Comparison of ENCODE assay signal across 1 cellular context in the genomic region with DNA sequence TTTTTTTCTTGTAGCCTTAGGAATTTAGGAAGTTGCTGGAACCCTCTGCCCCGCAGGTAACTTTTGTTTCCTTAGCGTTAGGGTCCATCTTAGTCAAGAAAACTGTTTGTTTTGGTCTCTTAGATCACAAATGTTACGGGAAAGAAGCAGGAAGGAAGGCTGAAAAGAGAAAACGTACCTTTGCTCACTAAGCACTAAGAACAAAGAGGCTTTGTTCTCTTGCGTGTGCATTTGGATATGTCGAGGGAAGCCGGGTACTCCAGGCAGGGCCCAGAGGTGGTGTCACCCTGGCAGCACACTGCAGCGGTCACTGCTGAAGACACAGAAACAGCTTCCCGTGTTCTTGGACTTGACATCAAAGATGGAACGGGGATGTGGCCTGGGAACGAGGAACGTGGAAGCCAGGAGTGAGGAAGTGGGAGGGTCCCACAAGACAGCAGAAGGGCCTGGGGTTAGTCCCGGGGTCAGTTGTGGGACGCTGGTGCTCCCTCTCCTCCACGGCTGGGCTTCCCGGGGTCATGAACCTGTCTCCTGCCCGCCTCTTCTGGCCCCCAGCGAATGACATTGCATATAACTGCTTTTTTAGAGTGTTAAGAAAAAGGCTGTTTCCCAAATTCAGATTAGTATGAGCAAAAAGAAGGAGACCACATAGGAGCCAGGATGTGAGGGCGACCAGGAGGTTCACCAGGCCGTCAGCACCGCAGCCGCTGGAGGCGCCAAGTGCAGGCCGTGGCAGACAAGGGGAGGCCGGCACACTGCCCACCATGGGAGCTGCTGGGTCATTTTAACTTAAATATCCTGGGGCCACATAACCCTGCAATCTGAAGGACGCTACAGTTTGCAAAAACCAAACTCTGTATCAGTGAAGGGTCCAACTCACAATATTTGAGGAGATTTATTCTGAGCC.
TF ChIP-seq lines count a peak whose summit lies in the region.

No MANE protein-coding gene starts in this region.

TF ChIP-seq in HepG2, 621 proteins besides CTCF, POLR2A, EP300 and RAD21 (continued from another document and continues in another):
- TF ChIP-seq, protein P1, sequence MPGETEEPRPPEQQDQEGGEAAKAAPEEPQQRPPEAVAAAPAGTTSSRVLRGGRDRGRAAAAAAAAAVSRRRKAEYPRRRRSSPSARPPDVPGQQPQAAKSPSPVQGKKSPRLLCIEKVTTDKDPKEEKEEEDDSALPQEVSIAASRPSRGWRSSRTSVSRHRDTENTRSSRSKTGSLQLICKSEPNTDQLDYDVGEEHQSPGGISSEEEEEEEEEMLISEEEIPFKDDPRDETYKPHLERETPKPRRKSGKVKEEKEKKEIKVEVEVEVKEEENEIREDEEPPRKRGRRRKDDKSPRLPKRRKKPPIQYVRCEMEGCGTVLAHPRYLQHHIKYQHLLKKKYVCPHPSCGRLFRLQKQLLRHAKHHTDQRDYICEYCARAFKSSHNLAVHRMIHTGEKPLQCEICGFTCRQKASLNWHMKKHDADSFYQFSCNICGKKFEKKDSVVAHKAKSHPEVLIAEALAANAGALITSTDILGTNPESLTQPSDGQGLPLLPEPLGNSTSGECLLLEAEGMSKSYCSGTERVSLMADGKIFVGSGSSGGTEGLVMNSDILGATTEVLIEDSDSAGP (CRISPR knock-in tag; IDR thresholded peaks at IDR 0.05; ENCODE audit: borderline replicate concordance), result no peak
- TF ChIP-seq, protein P2, sequence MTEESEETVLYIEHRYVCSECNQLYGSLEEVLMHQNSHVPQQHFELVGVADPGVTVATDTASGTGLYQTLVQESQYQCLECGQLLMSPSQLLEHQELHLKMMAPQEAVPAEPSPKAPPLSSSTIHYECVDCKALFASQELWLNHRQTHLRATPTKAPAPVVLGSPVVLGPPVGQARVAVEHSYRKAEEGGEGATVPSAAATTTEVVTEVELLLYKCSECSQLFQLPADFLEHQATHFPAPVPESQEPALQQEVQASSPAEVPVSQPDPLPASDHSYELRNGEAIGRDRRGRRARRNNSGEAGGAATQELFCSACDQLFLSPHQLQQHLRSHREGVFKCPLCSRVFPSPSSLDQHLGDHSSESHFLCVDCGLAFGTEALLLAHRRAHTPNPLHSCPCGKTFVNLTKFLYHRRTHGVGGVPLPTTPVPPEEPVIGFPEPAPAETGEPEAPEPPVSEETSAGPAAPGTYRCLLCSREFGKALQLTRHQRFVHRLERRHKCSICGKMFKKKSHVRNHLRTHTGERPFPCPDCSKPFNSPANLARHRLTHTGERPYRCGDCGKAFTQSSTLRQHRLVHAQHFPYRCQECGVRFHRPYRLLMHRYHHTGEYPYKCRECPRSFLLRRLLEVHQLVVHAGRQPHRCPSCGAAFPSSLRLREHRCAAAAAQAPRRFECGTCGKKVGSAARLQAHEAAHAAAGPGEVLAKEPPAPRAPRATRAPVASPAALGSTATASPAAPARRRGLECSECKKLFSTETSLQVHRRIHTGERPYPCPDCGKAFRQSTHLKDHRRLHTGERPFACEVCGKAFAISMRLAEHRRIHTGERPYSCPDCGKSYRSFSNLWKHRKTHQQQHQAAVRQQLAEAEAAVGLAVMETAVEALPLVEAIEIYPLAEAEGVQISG (CRISPR knock-in tag; IDR thresholded peaks at IDR 0.05), result peak; percentile 42
- TF ChIP-seq XRCC5 (optimal IDR thresholded peaks at IDR 0.05; ENCODE audit: low read length) (no peak), ZFP62 (CRISPR knock-in tag; IDR thresholded peaks at IDR 0.05) (no peak), KAT2B (IDR thresholded peaks at IDR 0.05; ENCODE audit: borderline replicate concordance, low read depth, low read length) (no peak), PCBP1 (IDR thresholded peaks at IDR 0.05; ENCODE audit: borderline replicate concordance, low read depth, low read length) (no peak), JDP2 (CRISPR knock-in tag; IDR thresholded peaks at IDR 0.05; ENCODE audit: borderline replicate concordance) (no peak), ZNF329 (CRISPR knock-in tag; IDR thresholded peaks at IDR 0.05; ENCODE audit: low read depth) (no peak), MBD4 (IDR thresholded peaks at IDR 0.05; ENCODE audit: borderline replicate concordance, low read length) (no peak), ZNF282 (IDR thresholded peaks at IDR 0.05; ENCODE audit: partially characterized antibody) (no peak), SP1 (IDR thresholded peaks at IDR 0.05) (no peak), SP1 (CRISPR knock-in tag; IDR thresholded peaks at IDR 0.05) (no peak), HOXD1 (CRISPR knock-in tag; IDR thresholded peaks at IDR 0.05) (no peak), ZNF33A (CRISPR knock-in tag; IDR thresholded peaks at IDR 0.05; ENCODE audit: borderline replicate concordance) (no peak), SUZ12 (IDR thresholded peaks at IDR 0.05; ENCODE audit: low read depth, low read length) (no peak), ZNF550 (CRISPR knock-in tag; IDR thresholded peaks at IDR 0.05; ENCODE audit: borderline replicate concordance) (no peak), HDAC6 (IDR thresholded peaks at IDR 0.05; ENCODE audit: low read depth, low read length) (no peak), ZNF598 (CRISPR knock-in tag; IDR thresholded peaks at IDR 0.05; ENCODE audit: borderline replicate concordance) (0 out of 2 replicates have a peak, but pooled peaks have one; percentile 39), ARNT2 (CRISPR knock-in tag; IDR thresholded peaks at IDR 0.05; ENCODE audit: low read depth) (no peak), HOXA3 (CRISPR knock-in tag; IDR thresholded peaks at IDR 0.05) (no peak), GFI1 (CRISPR knock-in tag; IDR thresholded peaks at IDR 0.05; ENCODE audit: borderline replicate concordance) (no peak), ZSCAN20 (CRISPR knock-in tag; IDR thresholded peaks at IDR 0.05; ENCODE audit: borderline replicate concordance) (0 out of 2 replicates have a peak, but pooled peaks have one; percentile 45), HES4 (CRISPR knock-in tag; IDR thresholded peaks at IDR 0.05; ENCODE audit: borderline replicate concordance) (no peak), ZNF34 (CRISPR knock-in tag; IDR thresholded peaks at IDR 0.05; ENCODE audit: borderline replicate concordance) (no peak)
- TF ChIP-seq, protein P3, sequence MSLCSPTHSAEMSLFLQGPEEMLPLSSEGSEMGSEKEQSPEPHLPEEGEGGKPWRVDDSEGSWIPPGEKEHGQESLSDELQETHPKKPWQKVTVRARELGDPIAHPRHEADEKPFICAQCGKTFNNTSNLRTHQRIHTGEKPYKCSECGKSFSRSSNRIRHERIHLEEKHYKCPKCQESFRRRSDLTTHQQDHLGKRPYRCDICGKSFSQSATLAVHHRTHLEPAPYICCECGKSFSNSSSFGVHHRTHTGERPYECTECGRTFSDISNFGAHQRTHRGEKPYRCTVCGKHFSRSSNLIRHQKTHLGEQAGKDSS (CRISPR knock-in tag; IDR thresholded peaks at IDR 0.05; ENCODE audit: borderline replicate concordance, low read depth), result no peak
- TF ChIP-seq, protein P4, sequence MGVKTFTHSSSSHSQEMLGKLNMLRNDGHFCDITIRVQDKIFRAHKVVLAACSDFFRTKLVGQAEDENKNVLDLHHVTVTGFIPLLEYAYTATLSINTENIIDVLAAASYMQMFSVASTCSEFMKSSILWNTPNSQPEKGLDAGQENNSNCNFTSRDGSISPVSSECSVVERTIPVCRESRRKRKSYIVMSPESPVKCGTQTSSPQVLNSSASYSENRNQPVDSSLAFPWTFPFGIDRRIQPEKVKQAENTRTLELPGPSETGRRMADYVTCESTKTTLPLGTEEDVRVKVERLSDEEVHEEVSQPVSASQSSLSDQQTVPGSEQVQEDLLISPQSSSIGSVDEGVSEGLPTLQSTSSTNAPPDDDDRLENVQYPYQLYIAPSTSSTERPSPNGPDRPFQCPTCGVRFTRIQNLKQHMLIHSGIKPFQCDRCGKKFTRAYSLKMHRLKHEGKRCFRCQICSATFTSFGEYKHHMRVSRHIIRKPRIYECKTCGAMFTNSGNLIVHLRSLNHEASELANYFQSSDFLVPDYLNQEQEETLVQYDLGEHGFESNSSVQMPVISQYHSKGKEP (CRISPR knock-in tag; IDR thresholded peaks at IDR 0.05), result no peak
- TF ChIP-seq, protein P5, sequence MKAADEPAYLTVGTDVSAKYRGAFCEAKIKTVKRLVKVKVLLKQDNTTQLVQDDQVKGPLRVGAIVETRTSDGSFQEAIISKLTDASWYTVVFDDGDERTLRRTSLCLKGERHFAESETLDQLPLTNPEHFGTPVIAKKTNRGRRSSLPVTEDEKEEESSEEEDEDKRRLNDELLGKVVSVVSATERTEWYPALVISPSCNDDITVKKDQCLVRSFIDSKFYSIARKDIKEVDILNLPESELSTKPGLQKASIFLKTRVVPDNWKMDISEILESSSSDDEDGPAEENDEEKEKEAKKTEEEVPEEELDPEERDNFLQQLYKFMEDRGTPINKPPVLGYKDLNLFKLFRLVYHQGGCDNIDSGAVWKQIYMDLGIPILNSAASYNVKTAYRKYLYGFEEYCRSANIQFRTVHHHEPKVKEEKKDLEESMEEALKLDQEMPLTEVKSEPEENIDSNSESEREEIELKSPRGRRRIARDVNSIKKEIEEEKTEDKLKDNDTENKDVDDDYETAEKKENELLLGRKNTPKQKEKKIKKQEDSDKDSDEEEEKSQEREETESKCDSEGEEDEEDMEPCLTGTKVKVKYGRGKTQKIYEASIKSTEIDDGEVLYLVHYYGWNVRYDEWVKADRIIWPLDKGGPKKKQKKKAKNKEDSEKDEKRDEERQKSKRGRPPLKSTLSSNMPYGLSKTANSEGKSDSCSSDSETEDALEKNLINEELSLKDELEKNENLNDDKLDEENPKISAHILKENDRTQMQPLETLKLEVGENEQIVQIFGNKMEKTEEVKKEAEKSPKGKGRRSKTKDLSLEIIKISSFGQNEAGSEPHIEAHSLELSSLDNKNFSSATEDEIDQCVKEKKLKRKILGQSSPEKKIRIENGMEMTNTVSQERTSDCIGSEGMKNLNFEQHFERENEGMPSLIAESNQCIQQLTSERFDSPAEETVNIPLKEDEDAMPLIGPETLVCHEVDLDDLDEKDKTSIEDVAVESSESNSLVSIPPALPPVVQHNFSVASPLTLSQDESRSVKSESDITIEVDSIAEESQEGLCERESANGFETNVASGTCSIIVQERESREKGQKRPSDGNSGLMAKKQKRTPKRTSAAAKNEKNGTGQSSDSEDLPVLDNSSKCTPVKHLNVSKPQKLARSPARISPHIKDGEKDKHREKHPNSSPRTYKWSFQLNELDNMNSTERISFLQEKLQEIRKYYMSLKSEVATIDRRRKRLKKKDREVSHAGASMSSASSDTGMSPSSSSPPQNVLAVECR (CRISPR knock-in tag; IDR thresholded peaks at IDR 0.05; ENCODE audit: borderline replicate concordance), result peak; percentile 54; the same call in 1 of the 2 replicates
- TF ChIP-seq, protein P6, sequence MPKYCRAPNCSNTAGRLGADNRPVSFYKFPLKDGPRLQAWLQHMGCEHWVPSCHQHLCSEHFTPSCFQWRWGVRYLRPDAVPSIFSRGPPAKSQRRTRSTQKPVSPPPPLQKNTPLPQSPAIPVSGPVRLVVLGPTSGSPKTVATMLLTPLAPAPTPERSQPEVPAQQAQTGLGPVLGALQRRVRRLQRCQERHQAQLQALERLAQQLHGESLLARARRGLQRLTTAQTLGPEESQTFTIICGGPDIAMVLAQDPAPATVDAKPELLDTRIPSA (CRISPR knock-in tag; IDR thresholded peaks at IDR 0.05; ENCODE audit: borderline replicate concordance), result no peak
- TF ChIP-seq, protein P7, sequence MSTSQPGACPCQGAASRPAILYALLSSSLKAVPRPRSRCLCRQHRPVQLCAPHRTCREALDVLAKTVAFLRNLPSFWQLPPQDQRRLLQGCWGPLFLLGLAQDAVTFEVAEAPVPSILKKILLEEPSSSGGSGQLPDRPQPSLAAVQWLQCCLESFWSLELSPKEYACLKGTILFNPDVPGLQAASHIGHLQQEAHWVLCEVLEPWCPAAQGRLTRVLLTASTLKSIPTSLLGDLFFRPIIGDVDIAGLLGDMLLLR (CRISPR knock-in tag; IDR thresholded peaks at IDR 0.05), result no peak
- TF ChIP-seq, protein P8, sequence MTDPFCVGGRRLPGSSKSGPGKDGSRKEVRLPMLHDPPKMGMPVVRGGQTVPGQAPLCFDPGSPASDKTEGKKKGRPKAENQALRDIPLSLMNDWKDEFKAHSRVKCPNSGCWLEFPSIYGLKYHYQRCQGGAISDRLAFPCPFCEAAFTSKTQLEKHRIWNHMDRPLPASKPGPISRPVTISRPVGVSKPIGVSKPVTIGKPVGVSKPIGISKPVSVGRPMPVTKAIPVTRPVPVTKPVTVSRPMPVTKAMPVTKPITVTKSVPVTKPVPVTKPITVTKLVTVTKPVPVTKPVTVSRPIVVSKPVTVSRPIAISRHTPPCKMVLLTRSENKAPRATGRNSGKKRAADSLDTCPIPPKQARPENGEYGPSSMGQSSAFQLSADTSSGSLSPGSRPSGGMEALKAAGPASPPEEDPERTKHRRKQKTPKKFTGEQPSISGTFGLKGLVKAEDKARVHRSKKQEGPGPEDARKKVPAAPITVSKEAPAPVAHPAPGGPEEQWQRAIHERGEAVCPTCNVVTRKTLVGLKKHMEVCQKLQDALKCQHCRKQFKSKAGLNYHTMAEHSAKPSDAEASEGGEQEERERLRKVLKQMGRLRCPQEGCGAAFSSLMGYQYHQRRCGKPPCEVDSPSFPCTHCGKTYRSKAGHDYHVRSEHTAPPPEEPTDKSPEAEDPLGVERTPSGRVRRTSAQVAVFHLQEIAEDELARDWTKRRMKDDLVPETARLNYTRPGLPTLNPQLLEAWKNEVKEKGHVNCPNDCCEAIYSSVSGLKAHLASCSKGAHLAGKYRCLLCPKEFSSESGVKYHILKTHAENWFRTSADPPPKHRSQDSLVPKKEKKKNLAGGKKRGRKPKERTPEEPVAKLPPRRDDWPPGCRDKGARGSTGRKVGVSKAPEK (CRISPR knock-in tag; IDR thresholded peaks at IDR 0.05; ENCODE audit: borderline replicate concordance), result no peak
- TF ChIP-seq, protein P9, sequence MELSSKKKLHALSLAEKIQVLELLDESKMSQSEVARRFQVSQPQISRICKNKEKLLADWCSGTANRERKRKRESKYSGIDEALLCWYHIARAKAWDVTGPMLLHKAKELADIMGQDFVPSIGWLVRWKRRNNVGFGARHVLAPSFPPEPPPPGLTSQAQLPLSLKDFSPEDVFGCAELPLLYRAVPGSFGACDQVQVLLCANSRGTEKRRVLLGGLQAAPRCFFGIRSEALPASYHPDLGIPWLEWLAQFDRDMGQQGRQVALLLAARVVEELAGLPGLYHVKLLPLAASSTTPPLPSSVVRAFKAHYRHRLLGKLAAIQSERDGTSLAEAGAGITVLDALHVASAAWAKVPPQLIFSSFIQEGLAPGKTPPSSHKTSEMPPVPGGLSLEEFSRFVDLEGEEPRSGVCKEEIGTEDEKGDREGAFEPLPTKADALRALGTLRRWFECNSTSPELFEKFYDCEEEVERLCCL (CRISPR knock-in tag; IDR thresholded peaks at IDR 0.05; ENCODE audit: borderline replicate concordance), result no peak
- TF ChIP-seq, protein P10, sequence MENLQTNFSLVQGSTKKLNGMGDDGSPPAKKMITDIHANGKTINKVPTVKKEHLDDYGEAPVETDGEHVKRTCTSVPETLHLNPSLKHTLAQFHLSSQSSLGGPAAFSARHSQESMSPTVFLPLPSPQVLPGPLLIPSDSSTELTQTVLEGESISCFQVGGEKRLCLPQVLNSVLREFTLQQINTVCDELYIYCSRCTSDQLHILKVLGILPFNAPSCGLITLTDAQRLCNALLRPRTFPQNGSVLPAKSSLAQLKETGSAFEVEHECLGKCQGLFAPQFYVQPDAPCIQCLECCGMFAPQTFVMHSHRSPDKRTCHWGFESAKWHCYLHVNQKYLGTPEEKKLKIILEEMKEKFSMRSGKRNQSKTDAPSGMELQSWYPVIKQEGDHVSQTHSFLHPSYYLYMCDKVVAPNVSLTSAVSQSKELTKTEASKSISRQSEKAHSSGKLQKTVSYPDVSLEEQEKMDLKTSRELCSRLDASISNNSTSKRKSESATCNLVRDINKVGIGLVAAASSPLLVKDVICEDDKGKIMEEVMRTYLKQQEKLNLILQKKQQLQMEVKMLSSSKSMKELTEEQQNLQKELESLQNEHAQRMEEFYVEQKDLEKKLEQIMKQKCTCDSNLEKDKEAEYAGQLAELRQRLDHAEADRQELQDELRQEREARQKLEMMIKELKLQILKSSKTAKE (CRISPR knock-in tag; IDR thresholded peaks at IDR 0.05; ENCODE audit: borderline replicate concordance), result peak; percentile 81; the same call in 1 of the 2 replicates
